In genomic region chr16:53529529-53529928, GRCh38 we compare ENCODE assay signal across 28 cellular contexts. TPM values are rescaled to one million over a fixed set of nuclear protein-coding genes. Genes with fewer than 3 reads are reported as not detected.
A peak's percentile ranks its signal among the peaks of the same experiment; 100 is the strongest.
DNase-seq lines count a peak whose midpoint lies in the region; ATAC-seq and TF ChIP-seq lines count a peak whose summit lies in the region.
"Had no signal": no experiment of that assay in that cellular context is flagged by ENCODE, and none has a peak within 500 bp of the region (broad histone marks: within the 10 kb centered on the region; RNA-seq: fewer than 3 reads in every experiment).

No MANE protein-coding gene starts in this region.

- no peak for TF ChIP-seq CTCF in BE2C (IDR thresholded peaks at IDR 0.05; ENCODE audit: low read depth, low read length)

- ATAC-seq in GM21786 (IDR thresholded peaks at IDR 0.05; ENCODE audit: unreplicated experiment), result no peak
- ATAC-seq in HG03457 (IDR thresholded peaks at IDR 0.05; ENCODE audit: unreplicated experiment), result no peak
- no peak for ATAC-seq in sciatic nerve
- ATAC-seq: activated T-cell treated with anti-CD3 and anti-CD28 coated beads, Interleukin-2, amount 50 U/mL, for 72 hours; naive thymus-derived CD4-positive, alpha-beta T cell; stimulated activated naive B cell treated with anti-CD40 and anti-IgM and Interleukin-4, amounts not matched to agents 10 μg/mL and 1 μg/mL and 100 μg/mL, for 72 hours had no signal

- H3K9me3 ChIP-seq in BE2C, result no peaks in the 10 kb centered on the region
- H3K9me3 ChIP-seq: MG63, ovary, Peyer's patch, thoracic aorta had no signal

- no peak for DNase-seq in BE2C
- DNase-seq in LHCN-M2 (ENCODE audit: low read depth), result peak; percentile 79
- peak; percentile 68 for DNase-seq in NCI-H69 (lab: John Stamatoyannopoulos, UW)
- DNase-seq in myocyte (ENCODE audit: low read depth), result peak; percentile 78
- no peak for DNase-seq in Ammon's horn (ENCODE audit: low spot score)
- DNase-seq in sciatic nerve (ENCODE audit: low spot score), result no peak
- DNase-seq: ACHN; activated CD4-positive, alpha-beta T cell treated with anti-CD3 and anti-CD28 coated beads, Interleukin-2, amount 10 ng/mL, durations not matched to agents 24 days and 14 days; activated naive CD4-positive, alpha-beta T cell treated with anti-CD3 and anti-CD28 coated beads for 36 hours; activated T-cell treated with anti-CD3 and anti-CD28 coated beads, Interleukin-2, amount 50 U/mL, for 72 hours; amniotic stem cell; C1 segment of cervical spinal cord; Calu3; endodermal cell; HCEC 1CT; kidney glomerular epithelial cell; mesendoderm; MG63; naive thymus-derived CD4-positive, alpha-beta T cell; ovary; Peyer's patch; stimulated activated CD4-positive, alpha-beta T cell treated with anti-CD3 and anti-CD28 coated beads, Interleukin-1b, Interleukin-23, amount 100 ng/mL, for 48 hours; stimulated activated naive B cell treated with anti-CD40 and anti-IgM and Interleukin-4, amounts not matched to agents 10 μg/mL and 1 μg/mL and 100 μg/mL, for 72 hours had no signal

- no peaks in the 10 kb centered on the region for H3K27me3 ChIP-seq in BE2C
- H3K27me3 ChIP-seq: breast epithelium, ovary, Peyer's patch had no signal

- peak overlapping the region; percentile 40 for H3K4me3 ChIP-seq in BE2C (ENCODE audit: low read depth, low read length)
- H3K4me3 ChIP-seq: breast epithelium, coronary artery, MG63, ovary, Peyer's patch, thoracic aorta had no signal

- intact Hi-C loops in sciatic nerve (cut with DNase I), result no loop called here

- no peaks in the 10 kb centered on the region for H3K36me3 ChIP-seq in BE2C
- H3K36me3 ChIP-seq: breast epithelium, MG63, ovary, Peyer's patch, thoracic aorta had no signal

- no peaks in the 10 kb centered on the region for H3K4me1 ChIP-seq in BE2C
- H3K4me1 ChIP-seq: breast epithelium, Peyer's patch had no signal

RNA-seq across cellular contexts. Expression of gene AKTIP, which starts 26.5 kb away (rescaled TPM):
- 16.2 TPM for polyA plus RNA-seq in BE2C (2012; ENCODE audit: insufficient read depth, insufficient read length, low read depth)
- 10.4 and 13.6 TPM in 2 replicates for total RNA-seq in LHCN-M2 (2014; rRNA removed)
- 13.4 TPM for polyA plus RNA-seq in LHCN-M2 (2012)
- 24.6 and 34.7 TPM in 2 replicates for total RNA-seq in myocyte
- polyA plus RNA-seq in myocyte (2012), result 27.9 TPM
- 42.8 TPM for total RNA-seq in sciatic nerve

Comparison
In these comparisons a context has a peak if more than half of its experiments do, and no peak if none do; other contexts are left out.
1. DNase-seq: peak in LHCN-M2 (single experiment), NCI-H69 (single experiment) and myocyte (single experiment); none in BE2C (single experiment), Ammon's horn (single experiment) and sciatic nerve (single experiment).